Comparison of ENCODE assay signal across 9 cellular contexts in genomic region chr16:79286646-79287423, GRCh38.
DNase-seq lines count a peak whose midpoint lies in the region; ATAC-seq and TF ChIP-seq lines count a peak whose summit lies in the region.
"Had no signal": no experiment of that assay in that cellular context is flagged by ENCODE, and none has a peak within 500 bp of the region (broad histone marks: within the 10 kb centered on the region; RNA-seq: fewer than 3 reads in every experiment).

No MANE protein-coding gene starts in this region.

- H3K27me3 ChIP-seq in SU-DHL-6 (ENCODE audit: low read length) (no peaks in the 10 kb centered on the region), brain microvascular endothelial cell (replicated peaks) (no peaks in the 10 kb centered on the region)

- no peak for TF ChIP-seq CTCF in GM12865 (IDR thresholded peaks at IDR 0.05; ENCODE audit: insufficient read depth, low read depth, low read length, missing control alignments)
- no peak for TF ChIP-seq CTCF in SU-DHL-6 (IDR thresholded peaks at IDR 0.05; ENCODE audit: insufficient read depth, low read length, poor library complexity, severe bottlenecking)
- no peak for TF ChIP-seq CTCF in brain microvascular endothelial cell (IDR thresholded peaks at IDR 0.05; ENCODE audit: low read depth, low read length, missing control alignments)

- no peaks in the 10 kb centered on the region for H3K9me2 ChIP-seq in SU-DHL-6 (replicated peaks; ENCODE audit: insufficient read depth, low read length)

- peak; percentile 93 for ATAC-seq in GM21515 (IDR thresholded peaks at IDR 0.05; ENCODE audit: unreplicated experiment)
- ATAC-seq in esophagus mucosa, result peak; percentile 68
- ATAC-seq: K562 had no signal

- H3K36me3 ChIP-seq in SU-DHL-6 (ENCODE audit: low read length) (no peaks in the 10 kb centered on the region), brain microvascular endothelial cell (replicated peaks) (no peaks in the 10 kb centered on the region)

- in situ Hi-C loops in KBM-7 (cut with MboI; ENCODE audit: low pct_unique_long_range_greater_than_20kb, low sequenced_read_pairs), result no loop called here
- in situ Hi-C loops in brain microvascular endothelial cell (cut with HindIII; ENCODE audit: low pct_ligation_motif_present, low sequenced_read_pairs), result no loop called here

- H2AFZ ChIP-seq in SU-DHL-6 (ENCODE audit: low read depth, low read length, severe bottlenecking), result no peak overlapping the region

- no peaks in the 10 kb centered on the region for H3K79me2 ChIP-seq in SU-DHL-6 (ENCODE audit: insufficient read depth, low read length)

- H3K9me3 ChIP-seq in SU-DHL-6 (ENCODE audit: insufficient read depth, low read length), result no peaks in the 10 kb centered on the region

- H3K4me3 ChIP-seq in GM12865 (ENCODE audit: low read depth, low read length), result no peak overlapping the region
- H3K4me3 ChIP-seq in SU-DHL-6 (ENCODE audit: insufficient read depth, low read length, poor library complexity, severe bottlenecking), result no peak overlapping the region
- no peak overlapping the region for H3K4me3 ChIP-seq in brain microvascular endothelial cell (ENCODE audit: low read depth, low read length)
- H3K4me3 ChIP-seq: K562 had no signal

- DNase-seq in GM12865 (ENCODE audit: low read depth) (peak; percentile 64), KBM-7 (peak; percentile 70), renal cortical epithelial cell (ENCODE audit: low read depth) (peak; percentile 6), islet precursor cell (no peak), brain microvascular endothelial cell (no peak)

- H3K9ac ChIP-seq in SU-DHL-6 (ENCODE audit: low read length), result no peak overlapping the region

- H3K4me2 ChIP-seq in SU-DHL-6 (ENCODE audit: low read depth, low read length, poor library complexity, severe bottlenecking), result peak overlapping the region; percentile 13

- H4K20me1 ChIP-seq in SU-DHL-6 (ENCODE audit: low read depth, low read length), result no peaks in the 10 kb centered on the region

- H3K27ac ChIP-seq in SU-DHL-6 (ENCODE audit: low read depth, low read length) (no peak overlapping the region), brain microvascular endothelial cell (no peak overlapping the region)

- H3F3A ChIP-seq in SU-DHL-6 (ENCODE audit: insufficient read depth), result no peaks in the 10 kb centered on the region

Comparison
In these comparisons a context has a peak if more than half of its experiments do, and no peak if none do; other contexts are left out.
1. DNase-seq: peak in GM12865 (single experiment), KBM-7 (single experiment) and renal cortical epithelial cell (single experiment); none in islet precursor cell (single experiment) and brain microvascular endothelial cell (single experiment).